ENCODE assay signal across 8 cellular contexts in the genomic region with DNA sequence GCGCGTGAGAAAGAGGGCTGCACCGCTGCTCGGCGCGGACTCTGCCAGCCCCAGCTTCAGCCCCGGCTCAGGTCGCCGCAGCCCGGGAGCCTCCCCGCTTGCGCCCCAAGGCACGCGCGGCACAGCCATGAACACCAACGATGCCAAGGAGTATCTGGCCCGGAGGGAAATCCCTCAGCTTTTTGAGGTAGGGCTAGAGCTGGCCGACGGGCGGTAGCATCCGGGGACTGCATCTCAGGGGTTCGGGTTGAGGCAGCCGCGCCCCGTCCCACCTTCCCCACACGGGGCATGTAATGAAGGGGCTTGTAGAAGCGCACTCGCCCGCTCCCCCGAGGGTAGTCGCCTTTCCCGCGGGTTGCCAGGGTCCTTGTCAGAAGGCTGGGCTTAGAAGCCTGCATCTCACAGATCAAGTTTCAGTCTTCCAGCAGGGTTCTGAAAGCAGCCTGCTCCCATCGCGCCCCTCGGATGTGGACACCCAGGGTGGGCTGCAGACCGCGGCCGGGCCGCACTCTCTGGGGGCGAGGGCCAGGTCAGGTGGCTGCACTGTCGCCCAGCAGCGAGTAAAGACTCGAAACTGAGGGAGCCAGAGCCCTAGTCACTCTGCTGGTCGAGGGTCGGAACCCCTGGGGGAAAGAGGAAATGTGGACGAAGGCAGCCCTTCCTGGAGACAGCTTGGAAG. TPM values are rescaled to one million over a fixed set of nuclear protein-coding genes. Genes with fewer than 3 reads are reported as not detected.
DNase-seq lines count a peak whose midpoint lies in the region; ATAC-seq, FAIRE-seq and TF ChIP-seq lines count a peak whose summit lies in the region.

No MANE protein-coding gene starts in this region.

- H3K36me3 ChIP-seq in bronchial epithelial cell (ENCODE audit: control insufficient read depth, insufficient read depth, low read length) (no peaks in the 10 kb centered on the region), kidney (ENCODE audit: control insufficient read depth in 1 of 2, insufficient read depth in 2 of 2, low read length in 2 of 2) (no peaks in the 10 kb centered on the region)

- peak overlapping the region in 1 of 2 donors; percentile 31 for H3K9ac ChIP-seq in kidney (ENCODE audit: low read length in 2 of 2)

- H3K4me3 Mint-ChIP-seq in T-helper 1 cell treated with Interleukin-12 subunit alpha and Interleukin-12 subunit beta and Interleukin-4 antibody, amounts not matched to agents 30 μg/mL and 1 μg/mL, for 36 hours, result peak overlapping the region; percentile 51

- peaks cover 38% of the 10 kb centered on the region for H3K27me3 Mint-ChIP-seq in T-helper 1 cell treated with Interleukin-12 subunit alpha and Interleukin-12 subunit beta and Interleukin-4 antibody, amounts not matched to agents 30 μg/mL and 1 μg/mL, for 36 hours (ENCODE audit: low read depth)

- ATAC-seq in HG02970 (IDR thresholded peaks at IDR 0.05; ENCODE audit: low FRiP score, unreplicated experiment) (peak; percentile 38), HG03457 (IDR thresholded peaks at IDR 0.05; ENCODE audit: unreplicated experiment) (no peak)

- H3K27ac Mint-ChIP-seq in T-helper 1 cell treated with Interleukin-12 subunit alpha and Interleukin-12 subunit beta and Interleukin-4 antibody, amounts not matched to agents 30 μg/mL and 1 μg/mL, for 36 hours, result no peak overlapping the region

- peaks cover 18% of the 10 kb centered on the region for H3K4me1 Mint-ChIP-seq in T-helper 1 cell treated with Interleukin-12 subunit alpha and Interleukin-12 subunit beta and Interleukin-4 antibody, amounts not matched to agents 30 μg/mL and 1 μg/mL, for 36 hours (ENCODE audit: low read depth)

- H3K9me3 Mint-ChIP-seq in T-helper 1 cell treated with Interleukin-12 subunit alpha and Interleukin-12 subunit beta and Interleukin-4 antibody, amounts not matched to agents 30 μg/mL and 1 μg/mL, for 36 hours, result no peaks in the 10 kb centered on the region

- peak overlapping the region; percentile 31 for H3K4me3 ChIP-seq in bronchial epithelial cell (ENCODE audit: low read depth, low read length)
- peak overlapping the region; percentile 59 to 60 for H3K4me3 ChIP-seq in kidney (ENCODE audit: low read length in 2 of 2)

- H3K9me3 ChIP-seq in kidney (ENCODE audit: control insufficient read depth in 1 of 2, low read length in 2 of 2), result no peaks in the 10 kb centered on the region

- peak; percentile 29 for DNase-seq in GM12892 (ENCODE audit: insufficient read length)
- DNase-seq in bronchial epithelial cell (ENCODE audit: low read depth), result no peak
- DNase-seq in kidney, result peak; percentile 71
- peak; percentile 29 to 53 for DNase-seq in stimulated activated CD4-positive, alpha-beta T cell treated with anti-CD3 and anti-CD28 coated beads, Interleukin-2, amount 100 ng/mL, for 24 hours
- DNase-seq in cerebellum (ENCODE audit: low spot score), result no peak

- intact Hi-C loops in kidney (cut with DNase I), result no loop called here

- H3K27ac ChIP-seq in kidney (ENCODE audit: low read depth in 2 of 2, low read length in 2 of 2), result no peak overlapping the region

- no peak for TF ChIP-seq POLR2A in GM12892 (IDR thresholded peaks at IDR 0.05; ENCODE audit: low read depth, low read length)

- peaks cover 21% of the 10 kb centered on the region for H3K27me3 ChIP-seq in bronchial epithelial cell (ENCODE audit: control insufficient read depth, insufficient read depth, low read length)

- peaks cover 4 to 15% of the 10 kb centered on the region in 2 donors for H3K4me1 ChIP-seq in kidney (ENCODE audit: control insufficient read depth in 1 of 2, insufficient read depth in 1 of 2, low read depth in 1 of 2, low read length in 2 of 2)

- no peak for FAIRE-seq in GM12892 (lab: Jason Lieb, UNC)
- no peak for FAIRE-seq in bronchial epithelial cell (lab: Jason Lieb, UNC)
- FAIRE-seq in kidney (lab: Jason Lieb, UNC), result no peak

- H3K36me3 Mint-ChIP-seq in T-helper 1 cell treated with Interleukin-12 subunit alpha and Interleukin-12 subunit beta and Interleukin-4 antibody, amounts not matched to agents 30 μg/mL and 1 μg/mL, for 36 hours (ENCODE audit: low read depth), result no peaks in the 10 kb centered on the region

- TF ChIP-seq CTCF in bronchial epithelial cell (IDR thresholded peaks at IDR 0.05; ENCODE audit: insufficient read depth, low read length, severe bottlenecking) (no peak), kidney (IDR thresholded peaks at IDR 0.05; ENCODE audit: borderline replicate concordance, extremely low read depth, insufficient read depth) (no peak)

RNA-seq across cellular contexts. Expression of a gene that starts 0.5 kb away (rescaled TPM):
- polyA plus RNA-seq in GM12892 (2012; ENCODE audit: missing spikeins), result 0.11 TPM
- total RNA-seq in bronchial epithelial cell (not detected in 2 replicates), kidney (1.7 TPM), cerebellum (29.9 TPM)
- polyA plus RNA-seq in kidney (ENCODE audit: insufficient read depth, low read depth, low replicate concordance), result 2.5 TPM

Comparison
In these comparisons a context has a peak if more than half of its experiments do, and no peak if none do; other contexts are left out.
1. DNase-seq: peak in GM12892 (single experiment), kidney (single experiment) and stimulated activated CD4-positive, alpha-beta T cell treated with anti-CD3 and anti-CD28 coated beads, Interleukin-2, amount 100 ng/mL, for 24 hours (2 of 2); none in bronchial epithelial cell (single experiment) and cerebellum (single experiment).
2. RNA of a gene that starts 0.5 kb away (total RNA-seq): 29.9 TPM in cerebellum (single experiment); 1.7 TPM in kidney (single experiment) and not detected in bronchial epithelial cell; every median in the first group is over 10 times any median in the second.